Comparison of ENCODE assay signal across 19 cellular contexts in the genomic region with DNA sequence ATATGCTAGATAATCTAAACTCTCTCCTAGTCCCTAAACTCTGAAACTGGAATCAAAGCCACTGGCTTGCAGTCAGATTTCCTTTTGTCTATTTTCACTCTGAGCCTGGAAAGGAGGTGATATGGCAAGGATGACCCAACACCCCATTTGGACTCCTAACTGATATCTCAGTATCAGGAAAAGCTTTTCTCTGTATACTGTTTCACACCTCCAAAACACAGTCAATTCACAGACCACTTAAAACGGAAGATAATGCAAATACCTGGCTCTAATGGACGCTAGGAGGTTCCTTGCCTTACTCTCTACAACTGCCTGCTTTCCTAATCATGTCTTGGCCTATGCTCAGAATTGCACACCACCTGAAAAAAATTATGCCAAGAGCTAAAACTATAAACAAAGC. TPM values are rescaled to one million over a fixed set of nuclear protein-coding genes. Genes with fewer than 3 reads are reported as not detected.
"Had no signal": no experiment of that assay in that cellular context is flagged by ENCODE, and none has a peak within 500 bp of the region (broad histone marks: within the 10 kb centered on the region; RNA-seq: fewer than 3 reads in every experiment).

No MANE protein-coding gene starts in this region.

- H3K4me3 ChIP-seq: esophagus muscularis mucosa, pancreas, spleen, upper lobe of right lung had no signal

- ATAC-seq: activated CD8-positive, alpha-beta memory T cell treated with anti-CD3 and anti-CD28 coated beads, Interleukin-2, amount 10 ng/mL, durations not matched to agents 7 days and 5 days; stimulated activated naive B cell treated with anti-CD40 and anti-IgM and Interleukin-4, amounts not matched to agents 10 μg/mL and 1 μg/mL and 100 μg/mL, for 72 hours; upper lobe of right lung had no signal

- H3K27ac ChIP-seq: pancreas, spleen, upper lobe of right lung had no signal

- H3K4me3 Mint-ChIP-seq: activated CD8-positive, alpha-beta memory T cell treated with anti-CD3 and anti-CD28 coated beads, Interleukin-2, amount 10 ng/mL, durations not matched to agents 7 days and 5 days; activated naive CD8-positive, alpha-beta T cell; activated T-cell treated with anti-CD3 and anti-CD28 coated beads, Interleukin-2, amount 50 U/mL, for 24 hours; immature natural killer cell; neural crest cell; stimulated activated naive B cell treated with anti-CD40 and anti-IgM and Interleukin-4, amounts not matched to agents 10 μg/mL and 1 μg/mL and 100 μg/mL, for 72 hours had no signal

- H3K9me3 Mint-ChIP-seq: activated T-cell treated with anti-CD3 and anti-CD28 coated beads, Interleukin-2, amount 50 U/mL, for 24 hours; immature natural killer cell; neural crest cell; stimulated activated naive B cell treated with anti-CD40 and anti-IgM and Interleukin-4, amounts not matched to agents 10 μg/mL and 1 μg/mL and 100 μg/mL, for 72 hours had no signal

- DNase-seq: activated CD4-positive, alpha-beta T cell treated with anti-CD3 and anti-CD28 coated beads, Interleukin-2, amount 50 U/mL, for 48 hours; activated CD4-positive, CD25-positive, alpha-beta regulatory T cell treated with anti-CD3 and anti-CD28 coated beads, Interleukin-2, amount 50 U/mL, for 72 hours; activated CD8-positive, alpha-beta memory T cell treated with anti-CD3 and anti-CD28 coated beads, Interleukin-2, amount 10 ng/mL, durations not matched to agents 7 days and 5 days; activated gamma-delta T cell; activated T-cell treated with anti-CD3 and anti-CD28 coated beads, Interleukin-2, amount 50 U/mL, for 24 hours; glutamatergic neuron; immature natural killer cell; pancreas; spleen; stimulated activated CD4-positive, alpha-beta T cell treated with anti-CD3 and anti-CD28 coated beads, Interleukin-1b, Interleukin-23, amount 100 ng/mL, for 48 hours; stimulated activated naive B cell treated with anti-CD40 and anti-IgM and Interleukin-4, amounts not matched to agents 10 μg/mL and 1 μg/mL and 100 μg/mL, for 72 hours; upper lobe of right lung had no signal

- H3K27ac Mint-ChIP-seq: activated CD8-positive, alpha-beta memory T cell treated with anti-CD3 and anti-CD28 coated beads, Interleukin-2, amount 10 ng/mL, durations not matched to agents 7 days and 5 days; activated naive CD8-positive, alpha-beta T cell; activated T-cell treated with anti-CD3 and anti-CD28 coated beads, Interleukin-2, amount 50 U/mL, for 24 hours; immature natural killer cell; stimulated activated naive B cell treated with anti-CD40 and anti-IgM and Interleukin-4, amounts not matched to agents 10 μg/mL and 1 μg/mL and 100 μg/mL, for 72 hours had no signal

- H3K36me3 ChIP-seq: pancreas, spleen, upper lobe of right lung had no signal

- H3K9me3 ChIP-seq: esophagus muscularis mucosa, pancreas, spleen, upper lobe of right lung had no signal

- H3K4me1 ChIP-seq: pancreas, upper lobe of right lung had no signal

- H3K27me3 Mint-ChIP-seq: activated naive CD8-positive, alpha-beta T cell had no signal

- H3K27me3 ChIP-seq: esophagus muscularis mucosa, pancreas, upper lobe of right lung had no signal

- H3K36me3 Mint-ChIP-seq: activated CD8-positive, alpha-beta memory T cell treated with anti-CD3 and anti-CD28 coated beads, Interleukin-2, amount 10 ng/mL, durations not matched to agents 7 days and 5 days; activated naive CD8-positive, alpha-beta T cell; immature natural killer cell; stimulated activated naive B cell treated with anti-CD40 and anti-IgM and Interleukin-4, amounts not matched to agents 10 μg/mL and 1 μg/mL and 100 μg/mL, for 72 hours had no signal

- H3K4me1 Mint-ChIP-seq: activated CD8-positive, alpha-beta memory T cell treated with anti-CD3 and anti-CD28 coated beads, Interleukin-2, amount 10 ng/mL, durations not matched to agents 7 days and 5 days; immature natural killer cell had no signal

RNA-seq across cellular contexts. Expression of a gene that starts 31.4 kb away (rescaled TPM):
- total RNA-seq: activated CD8-positive, alpha-beta memory T cell treated with anti-CD3 and anti-CD28 coated beads, Interleukin-2, amount 10 ng/mL, durations not matched to agents 7 days and 5 days; bronchial epithelial cell; lung microvascular endothelial cell; neural crest cell; T-helper 2 cell treated with Interferon-gamma antibody and Interleukin-4, amounts not matched to agents 100 ng/mL and 5 ng/mL, for 36 hours; temporal lobe had no signal
- polyA plus RNA-seq: immature natural killer cell, pancreas had no signal
